Comparison of ENCODE assay signal across 1 cellular context in the genomic region with DNA sequence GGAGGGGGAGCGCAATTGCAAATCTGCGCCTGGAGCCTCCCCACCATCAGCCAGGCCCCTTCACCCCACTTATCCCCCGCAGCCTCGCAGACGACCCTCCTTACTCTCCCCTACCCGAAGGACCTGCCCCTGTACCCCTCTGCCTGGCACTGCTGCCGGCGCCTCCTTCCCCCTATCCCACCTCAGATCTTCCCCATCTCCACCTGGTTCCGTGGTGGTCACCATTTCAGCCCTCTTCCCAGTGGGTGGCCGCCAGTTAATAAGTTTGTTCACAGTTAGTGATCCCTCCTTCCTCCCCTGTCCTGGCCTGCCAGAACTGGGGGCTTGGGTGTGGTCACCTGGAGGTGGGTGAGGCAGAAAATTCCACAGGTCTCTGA.
TF ChIP-seq lines count a peak whose summit lies in the region.

No MANE protein-coding gene starts in this region.

TF ChIP-seq in WTC11, 78 proteins besides CTCF, POLR2A, EP300 and RAD21 (continued from another document):
- TF ChIP-seq, protein P1, sequence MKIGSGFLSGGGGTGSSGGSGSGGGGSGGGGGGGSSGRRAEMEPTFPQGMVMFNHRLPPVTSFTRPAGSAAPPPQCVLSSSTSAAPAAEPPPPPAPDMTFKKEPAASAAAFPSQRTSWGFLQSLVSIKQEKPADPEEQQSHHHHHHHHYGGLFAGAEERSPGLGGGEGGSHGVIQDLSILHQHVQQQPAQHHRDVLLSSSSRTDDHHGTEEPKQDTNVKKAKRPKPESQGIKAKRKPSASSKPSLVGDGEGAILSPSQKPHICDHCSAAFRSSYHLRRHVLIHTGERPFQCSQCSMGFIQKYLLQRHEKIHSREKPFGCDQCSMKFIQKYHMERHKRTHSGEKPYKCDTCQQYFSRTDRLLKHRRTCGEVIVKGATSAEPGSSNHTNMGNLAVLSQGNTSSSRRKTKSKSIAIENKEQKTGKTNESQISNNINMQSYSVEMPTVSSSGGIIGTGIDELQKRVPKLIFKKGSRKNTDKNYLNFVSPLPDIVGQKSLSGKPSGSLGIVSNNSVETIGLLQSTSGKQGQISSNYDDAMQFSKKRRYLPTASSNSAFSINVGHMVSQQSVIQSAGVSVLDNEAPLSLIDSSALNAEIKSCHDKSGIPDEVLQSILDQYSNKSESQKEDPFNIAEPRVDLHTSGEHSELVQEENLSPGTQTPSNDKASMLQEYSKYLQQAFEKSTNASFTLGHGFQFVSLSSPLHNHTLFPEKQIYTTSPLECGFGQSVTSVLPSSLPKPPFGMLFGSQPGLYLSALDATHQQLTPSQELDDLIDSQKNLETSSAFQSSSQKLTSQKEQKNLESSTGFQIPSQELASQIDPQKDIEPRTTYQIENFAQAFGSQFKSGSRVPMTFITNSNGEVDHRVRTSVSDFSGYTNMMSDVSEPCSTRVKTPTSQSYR (CRISPR knock-in tag; IDR thresholded peaks at IDR 0.05) = no peak
- TF ChIP-seq NR3C1 (CRISPR knock-in tag; conservative IDR thresholded peaks at IDR 0.05; ENCODE audit: low read depth) (no peak), IRF2 (CRISPR knock-in tag; IDR thresholded peaks at IDR 0.05; ENCODE audit: borderline replicate concordance, low read depth) (no peak), PREB (CRISPR knock-in tag; IDR thresholded peaks at IDR 0.05; ENCODE audit: borderline replicate concordance) (no peak)
